In genomic region chr4:145186719-145187118, GRCh38 we compare ENCODE assay signal across 1 cellular context.
TF ChIP-seq lines count a peak whose summit lies in the region.

No MANE protein-coding gene starts in this region.

TF ChIP-seq in HepG2, 621 proteins besides CTCF, POLR2A, EP300 and RAD21:
- TF ChIP-seq ARID4A (CRISPR knock-in tag; IDR thresholded peaks at IDR 0.05; ENCODE audit: borderline replicate concordance) (no peak), NFATC3 (CRISPR knock-in tag; IDR thresholded peaks at IDR 0.05) (no peak), ZSCAN20 (CRISPR knock-in tag; IDR thresholded peaks at IDR 0.05; ENCODE audit: borderline replicate concordance) (no peak), ZNF597 (CRISPR knock-in tag; IDR thresholded peaks at IDR 0.05) (no peak), RXRA (CRISPR knock-in tag; IDR thresholded peaks at IDR 0.05) (no peak), MIXL1 (CRISPR knock-in tag; IDR thresholded peaks at IDR 0.05) (no peak), ZXDC (CRISPR knock-in tag; IDR thresholded peaks at IDR 0.05) (no peak), ZNF770 (CRISPR knock-in tag; IDR thresholded peaks at IDR 0.05) (no peak)
